ENCODE assay signal across 1 cellular context in genomic region chr7:22502104-22502503, GRCh38. TPM values are rescaled to one million over a fixed set of nuclear protein-coding genes. Genes with fewer than 3 reads are reported as not detected.
"Had no signal": no experiment of that assay in that cellular context is flagged by ENCODE, and none has a peak within 500 bp of the region (broad histone marks: within the 10 kb centered on the region; RNA-seq: fewer than 3 reads in every experiment).

No MANE protein-coding gene starts in this region.

RNA-seq across cellular contexts. Expression of gene STEAP1B, which starts 2.1 kb away (rescaled TPM):
- polyA plus RNA-seq: immature natural killer cell had no signal
